Comparison of ENCODE assay signal across 1 cellular context in the genomic region with DNA sequence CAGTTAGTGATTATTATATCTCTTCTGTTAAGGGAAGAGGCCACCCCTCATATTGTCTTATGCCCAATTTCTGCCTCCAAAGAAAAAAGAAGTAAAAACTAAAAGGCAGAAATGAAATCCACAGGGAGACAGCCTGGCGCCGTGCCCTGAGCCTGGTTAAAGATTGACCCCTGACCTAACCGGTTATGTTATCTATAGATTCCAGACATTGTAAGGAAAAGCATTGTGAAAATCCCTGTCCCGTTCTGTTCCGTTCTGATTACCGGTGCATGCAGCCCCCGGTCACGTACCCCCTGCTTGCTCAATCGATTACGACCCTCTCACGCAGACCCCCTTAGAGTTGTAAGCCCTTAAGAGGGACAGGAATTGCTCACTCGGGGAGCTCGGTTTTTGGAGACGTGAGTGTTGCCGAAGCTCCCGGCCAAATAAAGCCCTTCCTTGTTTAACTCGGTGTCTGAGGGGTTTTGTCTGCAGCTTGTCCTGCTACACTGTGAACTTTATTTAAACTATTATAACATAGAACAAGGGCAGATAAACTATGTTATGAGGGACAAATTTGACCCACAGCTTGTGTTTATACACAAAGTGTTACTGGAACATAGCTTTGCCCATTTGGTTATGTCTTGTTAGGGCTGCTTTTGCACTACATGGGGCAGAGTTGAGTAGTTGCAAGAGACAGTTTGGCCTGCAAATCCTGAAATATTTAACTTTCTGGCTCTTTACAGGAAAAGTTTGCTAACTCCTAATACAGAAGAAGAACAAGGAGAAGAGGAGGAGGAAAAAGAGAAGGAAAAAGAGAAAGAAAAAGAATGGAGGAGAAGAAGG.
TF ChIP-seq lines count a peak whose summit lies in the region.

No MANE protein-coding gene starts in this region.

TF ChIP-seq in HepG2, 621 proteins besides CTCF, POLR2A, EP300 and RAD21 (continued from another document):
- TF ChIP-seq, protein P1, sequence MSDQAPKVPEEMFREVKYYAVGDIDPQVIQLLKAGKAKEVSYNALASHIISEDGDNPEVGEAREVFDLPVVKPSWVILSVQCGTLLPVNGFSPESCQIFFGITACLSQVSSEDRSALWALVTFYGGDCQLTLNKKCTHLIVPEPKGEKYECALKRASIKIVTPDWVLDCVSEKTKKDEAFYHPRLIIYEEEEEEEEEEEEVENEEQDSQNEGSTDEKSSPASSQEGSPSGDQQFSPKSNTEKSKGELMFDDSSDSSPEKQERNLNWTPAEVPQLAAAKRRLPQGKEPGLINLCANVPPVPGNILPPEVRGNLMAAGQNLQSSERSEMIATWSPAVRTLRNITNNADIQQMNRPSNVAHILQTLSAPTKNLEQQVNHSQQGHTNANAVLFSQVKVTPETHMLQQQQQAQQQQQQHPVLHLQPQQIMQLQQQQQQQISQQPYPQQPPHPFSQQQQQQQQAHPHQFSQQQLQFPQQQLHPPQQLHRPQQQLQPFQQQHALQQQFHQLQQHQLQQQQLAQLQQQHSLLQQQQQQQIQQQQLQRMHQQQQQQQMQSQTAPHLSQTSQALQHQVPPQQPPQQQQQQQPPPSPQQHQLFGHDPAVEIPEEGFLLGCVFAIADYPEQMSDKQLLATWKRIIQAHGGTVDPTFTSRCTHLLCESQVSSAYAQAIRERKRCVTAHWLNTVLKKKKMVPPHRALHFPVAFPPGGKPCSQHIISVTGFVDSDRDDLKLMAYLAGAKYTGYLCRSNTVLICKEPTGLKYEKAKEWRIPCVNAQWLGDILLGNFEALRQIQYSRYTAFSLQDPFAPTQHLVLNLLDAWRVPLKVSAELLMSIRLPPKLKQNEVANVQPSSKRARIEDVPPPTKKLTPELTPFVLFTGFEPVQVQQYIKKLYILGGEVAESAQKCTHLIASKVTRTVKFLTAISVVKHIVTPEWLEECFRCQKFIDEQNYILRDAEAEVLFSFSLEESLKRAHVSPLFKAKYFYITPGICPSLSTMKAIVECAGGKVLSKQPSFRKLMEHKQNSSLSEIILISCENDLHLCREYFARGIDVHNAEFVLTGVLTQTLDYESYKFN (CRISPR knock-in tag; conservative IDR thresholded peaks at IDR 0.05) = peak; percentile 27; the same call in 1 of the 2 replicates
- TF ChIP-seq ZBTB7B (CRISPR knock-in tag; IDR thresholded peaks at IDR 0.05) (peak; percentile 80), ATAD3A (CRISPR knock-in tag; IDR thresholded peaks at IDR 0.05) (no peak), ZNF776 (CRISPR knock-in tag; IDR thresholded peaks at IDR 0.05) (no peak), RFX3 (CRISPR knock-in tag; IDR thresholded peaks at IDR 0.05) (no peak), TEAD3 (CRISPR knock-in tag; optimal IDR thresholded peaks at IDR 0.05; ENCODE audit: borderline replicate concordance) (peak; percentile 27), PHF21A (CRISPR knock-in tag; IDR thresholded peaks at IDR 0.05) (peak; percentile 36; the same call in 1 of the 2 replicates), SOX6 (IDR thresholded peaks at IDR 0.05) (no peak), SOX6 (CRISPR knock-in tag; IDR thresholded peaks at IDR 0.05) (peak; percentile 63), FOXJ3 (CRISPR knock-in tag; IDR thresholded peaks at IDR 0.05; ENCODE audit: borderline replicate concordance) (no peak), CREM (IDR thresholded peaks at IDR 0.05) (0 out of 2 replicates have a peak, but pooled peaks have one; percentile 23), CREM (CRISPR knock-in tag; IDR thresholded peaks at IDR 0.05) (no peak), NR2F2 (IDR thresholded peaks at IDR 0.05; ENCODE audit: borderline replicate concordance, low read depth) (peak; percentile 40; the same call in 1 of the 2 replicates), MAF1 (CRISPR knock-in tag; IDR thresholded peaks at IDR 0.05; ENCODE audit: borderline replicate concordance) (no peak), ZBTB20 (CRISPR knock-in tag; IDR thresholded peaks at IDR 0.05; ENCODE audit: borderline replicate concordance, low read depth) (peak; percentile 53; the same call in 1 of the 2 replicates)
- TF ChIP-seq, protein P2, sequence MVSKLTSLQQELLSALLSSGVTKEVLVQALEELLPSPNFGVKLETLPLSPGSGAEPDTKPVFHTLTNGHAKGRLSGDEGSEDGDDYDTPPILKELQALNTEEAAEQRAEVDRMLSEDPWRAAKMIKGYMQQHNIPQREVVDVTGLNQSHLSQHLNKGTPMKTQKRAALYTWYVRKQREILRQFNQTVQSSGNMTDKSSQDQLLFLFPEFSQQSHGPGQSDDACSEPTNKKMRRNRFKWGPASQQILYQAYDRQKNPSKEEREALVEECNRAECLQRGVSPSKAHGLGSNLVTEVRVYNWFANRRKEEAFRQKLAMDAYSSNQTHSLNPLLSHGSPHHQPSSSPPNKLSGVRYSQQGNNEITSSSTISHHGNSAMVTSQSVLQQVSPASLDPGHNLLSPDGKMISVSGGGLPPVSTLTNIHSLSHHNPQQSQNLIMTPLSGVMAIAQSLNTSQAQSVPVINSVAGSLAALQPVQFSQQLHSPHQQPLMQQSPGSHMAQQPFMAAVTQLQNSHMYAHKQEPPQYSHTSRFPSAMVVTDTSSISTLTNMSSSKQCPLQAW (CRISPR knock-in tag; IDR thresholded peaks at IDR 0.05) = peak; percentile 54; the same call in 1 of the 2 replicates
